In genomic region chr7:3911685-3912084, GRCh38 we compare ENCODE assay signal across 24 cellular contexts.
DNase-seq lines count a peak whose midpoint lies in the region; ATAC-seq and TF ChIP-seq lines count a peak whose summit lies in the region.
"Had no signal": no experiment of that assay in that cellular context is flagged by ENCODE, and none has a peak within 500 bp of the region (broad histone marks: within the 10 kb centered on the region; RNA-seq: fewer than 3 reads in every experiment).

No MANE protein-coding gene starts in this region.

- WGBS in IMR-90 (ENCODE audit: extremely low coverage in 2 of 2, insufficient read length in 1 of 2), 2 experiments = no CpG with 5 or more reads among the region's 4 CpGs

- no peak overlapping the region for H3K9ac ChIP-seq in IMR-90 (ENCODE audit: low read depth, low read length)

- no peak for TF ChIP-seq RAD21 in IMR-90 (IDR thresholded peaks at IDR 0.05; ENCODE audit: low read length)

- H2BK120ac ChIP-seq in IMR-90 (ENCODE audit: low read depth, low read length) = no peak overlapping the region

- no peak overlapping the region for H3K23ac ChIP-seq in IMR-90 (ENCODE audit: low read depth, low read length)

- H3K36me3 ChIP-seq in IMR-90 (ENCODE audit: control insufficient read depth, insufficient read depth, low read length) = no peaks in the 10 kb centered on the region
- H3K36me3 ChIP-seq: colonic mucosa, gastrocnemius medialis, left ventricle myocardium inferior, suprapubic skin had no signal

- dilution Hi-C loops in IMR-90 (cut with HindIII; ENCODE audit: low sequenced_read_pairs, unreplicated experiment) = no loop called here

- H2BK20ac ChIP-seq in IMR-90 (ENCODE audit: low read depth, low read length) = no peak overlapping the region

- H3K27ac ChIP-seq in IMR-90 (ENCODE audit: insufficient read depth, low read length) (no peak overlapping the region), cingulate gyrus (ENCODE audit: low read depth, low read length) (peak overlapping the region; percentile 13)
- H3K27ac ChIP-seq: colonic mucosa, gastrocnemius medialis, left ventricle myocardium inferior, suprapubic skin, VCaP had no signal

- no peak for TF ChIP-seq CTCF in IMR-90 (conservative IDR thresholded peaks at IDR 0.05; ENCODE audit: low read depth, low read length)

- no peak overlapping the region for H3K56ac ChIP-seq in IMR-90 (ENCODE audit: extremely low read depth, insufficient read depth, low read length)

- H3K14ac ChIP-seq in IMR-90 (replicated peaks; ENCODE audit: low read depth, low read length) = no peak overlapping the region

- H2BK15ac ChIP-seq in IMR-90 (ENCODE audit: low read depth, low read length) = no peak overlapping the region

- H4K5ac ChIP-seq in IMR-90 (ENCODE audit: low read depth, low read length) = no peak overlapping the region

- no peak overlapping the region for H2AK5ac ChIP-seq in IMR-90 (ENCODE audit: low read depth, low read length)

- no peak for TF ChIP-seq POLR2A in IMR-90 (IDR thresholded peaks at IDR 0.05; ENCODE audit: low read depth, low read length)

- no peak overlapping the region for H2AK9ac ChIP-seq in IMR-90 (replicated peaks; ENCODE audit: low read depth, low read length, poor library complexity)

- H3K9me3 ChIP-seq in IMR-90 (ENCODE audit: control insufficient read depth, insufficient read depth, low read length) = peaks cover 9% of the 10 kb centered on the region
- H3K9me3 ChIP-seq: colonic mucosa, gastrocnemius medialis, left ventricle myocardium inferior, suprapubic skin had no signal

- no peaks in the 10 kb centered on the region for H3K9me1 ChIP-seq in IMR-90 (ENCODE audit: insufficient read depth, low read length)

- ATAC-seq in IMR-90 (ENCODE audit: low read depth) (no peak), HG02759 (IDR thresholded peaks at IDR 0.05; ENCODE audit: unreplicated experiment) (no peak), HG02623 (IDR thresholded peaks at IDR 0.05; ENCODE audit: unreplicated experiment) (no peak)
- ATAC-seq: gastrocnemius medialis had no signal

- BruUV-seq in IMR-90 (replicated peaks; lab: Mats Ljungman, UMichigan) = no TSS peak

- DNase-seq in A172 (ENCODE audit: low spot score) (peak; percentile 37), IMR-90 (peak; percentile 7), kidney glomerular epithelial cell (lab: John Stamatoyannopoulos, UW) (peak; percentile 43), HEK293T (ENCODE audit: extremely low spot score) (no peak), NCI-H128 (lab: John Stamatoyannopoulos, UW; ENCODE audit: unreplicated experiment) (no peak)
- DNase-seq: ACHN; activated CD4-positive, alpha-beta T cell treated with anti-CD3 and anti-CD28 coated beads, Interleukin-2, amount 50 U/mL, for 48 hours; activated naive CD4-positive, alpha-beta T cell treated with anti-CD3 and anti-CD28 coated beads for 36 hours; activated T-cell treated with anti-CD3 and anti-CD28 coated beads, Interleukin-2, amount 50 U/mL, for 24 hours; colonic mucosa; DMS53; gastrocnemius medialis; HFFc6; Kasumi-1; left ventricle myocardium inferior; NCI-H1092; NCI-H2081; NCI-H510A treated with DMSO at 0.1 percent for 48 hours; SIG-M5 had no signal

- H3K4me2 ChIP-seq in IMR-90 (ENCODE audit: low read depth, low read length) = no peak overlapping the region

- no peak overlapping the region for H3K18ac ChIP-seq in IMR-90 (ENCODE audit: low read depth, low read length)

- no peak overlapping the region for H3K4me3 ChIP-seq in IMR-90 (ENCODE audit: insufficient read depth, low read depth, low read length)
- H3K4me3 ChIP-seq: colonic mucosa, gastrocnemius medialis, left ventricle myocardium inferior, suprapubic skin had no signal

- H3K4ac ChIP-seq in IMR-90 (ENCODE audit: low read depth, low read length) = no peak overlapping the region

- intact Hi-C loops in IMR-90 (cut with micrococcal nuclease) = no loop called here

- POLR2A ChIA-PET in IMR-90 (lab: Charles Lee; ENCODE audit: unreplicated experiment) (no interaction called here), HEK293T (lab: Yijun Ruan, JAX) (no interaction called here)

- no peaks in the 10 kb centered on the region for H3K79me1 ChIP-seq in IMR-90 (ENCODE audit: low read depth in 1 of 2, low read length in 2 of 2)

- no peaks in the 10 kb centered on the region for H3K27me3 ChIP-seq in IMR-90 (ENCODE audit: control insufficient read depth, insufficient read depth, low read length)
- H3K27me3 ChIP-seq: colonic mucosa, gastrocnemius medialis had no signal

- H4K91ac ChIP-seq in IMR-90 (ENCODE audit: insufficient read depth, low read depth, low read length) = no peak overlapping the region

- H4K8ac ChIP-seq in IMR-90 (ENCODE audit: low read depth in 2 of 2, low read length in 2 of 2) = no peak overlapping the region

- CTCF ChIA-PET in IMR-90 (lab: Yijun Ruan, JAX) = no interaction called here
- CTCF ChIA-PET in HEK293T (lab: Yijun Ruan, JAX) = no interaction called here

- H2BK5ac ChIP-seq in IMR-90 (ENCODE audit: low read depth, low read length, poor library complexity, severe bottlenecking) = no peak overlapping the region

- no peaks in the 10 kb centered on the region for H4K20me1 ChIP-seq in IMR-90 (ENCODE audit: insufficient read depth, low read length)

- in situ Hi-C loops in IMR-90 (cut with MboI; ENCODE audit: low sequenced_read_pairs) = no loop called here

- peaks cover 3% of the 10 kb centered on the region; the same call in 1 of the 2 replicates for H3K4me1 ChIP-seq in IMR-90 (ENCODE audit: control insufficient read depth, insufficient read depth, low read length)
- H3K4me1 ChIP-seq: colonic mucosa, gastrocnemius medialis, left ventricle myocardium inferior, suprapubic skin had no signal

- H2AFZ ChIP-seq in IMR-90 (replicated peaks; ENCODE audit: low read length, poor library complexity) = no peak overlapping the region

TF ChIP-seq in IMR-90, 13 proteins besides CTCF, POLR2A, EP300 and RAD21 (continues in another document):
- TF ChIP-seq FOS (IDR thresholded peaks at IDR 0.05; ENCODE audit: low read depth, low read length) = no peak
- TF ChIP-seq NFE2L2 (IDR thresholded peaks at IDR 0.05; ENCODE audit: low read depth, low read length) = no peak
- no peak for TF ChIP-seq RCOR1 (IDR thresholded peaks at IDR 0.05; ENCODE audit: insufficient replicate concordance, low read length)
- no peak for TF ChIP-seq USF2 (IDR thresholded peaks at IDR 0.05; ENCODE audit: low read depth, low read length)
- TF ChIP-seq SMC3 (IDR thresholded peaks at IDR 0.05; ENCODE audit: low read depth, low read length) = no peak
- TF ChIP-seq BHLHE40 (IDR thresholded peaks at IDR 0.05; ENCODE audit: low read depth, low read length) = no peak
- TF ChIP-seq MAZ (IDR thresholded peaks at IDR 0.05; ENCODE audit: borderline replicate concordance, low read depth, low read length) = no peak
- no peak for TF ChIP-seq CHD1 (IDR thresholded peaks at IDR 0.05; ENCODE audit: low read depth, low read length)
- TF ChIP-seq MXI1 (IDR thresholded peaks at IDR 0.05; ENCODE audit: borderline replicate concordance, low read depth, low read length) = no peak
- TF ChIP-seq CEBPB (IDR thresholded peaks at IDR 0.05; ENCODE audit: low read depth, low read length) = no peak
- no peak for TF ChIP-seq MAFK (IDR thresholded peaks at IDR 0.05; ENCODE audit: low read depth, low read length)
- no peak for TF ChIP-seq RFX5 (IDR thresholded peaks at IDR 0.05; ENCODE audit: low read depth, low read length)

TF ChIP-seq in HEK293T, 16 proteins besides CTCF, POLR2A, EP300 and RAD21:
- TF ChIP-seq PKNOX1 (IDR thresholded peaks at IDR 0.05) (no peak), HDGF (IDR thresholded peaks at IDR 0.05; ENCODE audit: borderline replicate concordance) (no peak), TARDBP (IDR thresholded peaks at IDR 0.05) (no peak), SUZ12 (IDR thresholded peaks at IDR 0.05) (no peak), BHLHE40 (IDR thresholded peaks at IDR 0.05; ENCODE audit: borderline replicate concordance) (no peak), ARNT (IDR thresholded peaks at IDR 0.05) (no peak), FOXA1 (IDR thresholded peaks at IDR 0.05) (no peak), FOXK2 (IDR thresholded peaks at IDR 0.05) (no peak), NFRKB (IDR thresholded peaks at IDR 0.05) (no peak), L3MBTL2 (conservative IDR thresholded peaks at IDR 0.05) (no peak), CTBP1 (IDR thresholded peaks at IDR 0.05; ENCODE audit: borderline replicate concordance) (no peak), SP1 (IDR thresholded peaks at IDR 0.05) (no peak)

Comparison
In these comparisons a context has a peak if more than half of its experiments do, and no peak if none do; other contexts are left out.
1. DNase-seq: peak in A172 (single experiment), IMR-90 (single experiment) and kidney glomerular epithelial cell (single experiment); none in HEK293T (single experiment) and NCI-H128 (single experiment).